ENCODE assay signal across 15 cellular contexts in the genomic region with DNA sequence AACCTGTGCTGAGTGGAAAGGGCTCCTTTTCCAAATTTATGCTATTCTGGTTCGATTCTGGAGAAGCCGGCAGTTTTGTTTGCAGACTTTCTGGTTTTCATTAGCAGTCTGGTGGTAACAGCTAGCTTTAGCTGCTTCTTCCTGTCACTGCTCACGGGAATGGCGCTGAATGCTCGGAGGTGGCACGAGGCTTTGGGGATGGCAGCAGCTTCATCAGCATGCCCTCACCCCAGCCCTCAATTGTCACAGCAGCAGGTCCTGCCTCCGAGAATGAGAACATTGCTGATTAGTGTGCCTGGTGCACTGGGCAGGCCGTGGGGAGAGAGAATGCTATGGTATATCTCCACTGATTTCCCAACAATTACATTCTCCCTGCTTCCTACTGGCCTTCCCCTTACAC.
"Had no signal": no experiment of that assay in that cellular context is flagged by ENCODE, and none has a peak within 500 bp of the region (broad histone marks: within the 10 kb centered on the region; RNA-seq: fewer than 3 reads in every experiment).

No MANE protein-coding gene starts in this region.

- H3K4me1 ChIP-seq: left lung, suprapubic skin had no signal

- H3K4me3 ChIP-seq: left lung, spleen, suprapubic skin had no signal

- H3K4me3 Mint-ChIP-seq: activated T-helper 17 cell treated with anti-CD3 and anti-CD28 coated beads, Interleukin-2, amount 50 U/mL, for 72 hours; central memory CD8-positive, alpha-beta T cell; mesothelial cell of epicardium; type B pancreatic cell had no signal

- H3K36me3 Mint-ChIP-seq: mesothelial cell of epicardium, type B pancreatic cell had no signal

- H3K36me3 ChIP-seq: left lung, spleen, suprapubic skin had no signal

- H3K27me3 ChIP-seq: left lung, spleen, suprapubic skin had no signal

- H3K27ac Mint-ChIP-seq: activated T-helper 17 cell treated with anti-CD3 and anti-CD28 coated beads, Interleukin-2, amount 50 U/mL, for 72 hours; type B pancreatic cell had no signal

- H3K9me3 Mint-ChIP-seq: activated T-helper 17 cell treated with anti-CD3 and anti-CD28 coated beads, Interleukin-2, amount 50 U/mL, for 72 hours; central memory CD8-positive, alpha-beta T cell; mesothelial cell of epicardium; type B pancreatic cell had no signal

- ATAC-seq: activated T-helper 17 cell treated with anti-CD3 and anti-CD28 coated beads, Interleukin-2, amount 50 U/mL, for 72 hours; esophagus mucosa; left lung had no signal

- DNase-seq: activated CD4-positive, alpha-beta T cell treated with anti-CD3 and anti-CD28 coated beads, Interleukin-2, amount 50 U/mL, for 1 hour; activated naive CD4-positive, alpha-beta T cell treated with anti-CD3 and anti-CD28 coated beads, Interleukin-2, amount 50 U/mL, for 16 hours; activated T-cell treated with anti-CD3 and anti-CD28 coated beads for 4 hours; cortex of kidney; glutamatergic neuron; left lung; spleen; stimulated activated CD4-positive, alpha-beta T cell treated with anti-CD3 and anti-CD28 coated beads, Interleukin-1b, Interleukin-23, amount 100 ng/mL, for 48 hours; stimulated activated naive CD4-positive, alpha-beta T cell treated with Interleukin-2 at 50 U/mL for 16 hours had no signal

- H3K27ac ChIP-seq: left lung, spleen, suprapubic skin had no signal

- H3K9me3 ChIP-seq: left lung, spleen, suprapubic skin had no signal

- H3K27me3 Mint-ChIP-seq: activated T-helper 17 cell treated with anti-CD3 and anti-CD28 coated beads, Interleukin-2, amount 50 U/mL, for 72 hours; type B pancreatic cell had no signal

- H3K4me1 Mint-ChIP-seq: activated T-helper 17 cell treated with anti-CD3 and anti-CD28 coated beads, Interleukin-2, amount 50 U/mL, for 72 hours; central memory CD8-positive, alpha-beta T cell had no signal
